Comparison of ENCODE assay signal across 11 cellular contexts in the genomic region with DNA sequence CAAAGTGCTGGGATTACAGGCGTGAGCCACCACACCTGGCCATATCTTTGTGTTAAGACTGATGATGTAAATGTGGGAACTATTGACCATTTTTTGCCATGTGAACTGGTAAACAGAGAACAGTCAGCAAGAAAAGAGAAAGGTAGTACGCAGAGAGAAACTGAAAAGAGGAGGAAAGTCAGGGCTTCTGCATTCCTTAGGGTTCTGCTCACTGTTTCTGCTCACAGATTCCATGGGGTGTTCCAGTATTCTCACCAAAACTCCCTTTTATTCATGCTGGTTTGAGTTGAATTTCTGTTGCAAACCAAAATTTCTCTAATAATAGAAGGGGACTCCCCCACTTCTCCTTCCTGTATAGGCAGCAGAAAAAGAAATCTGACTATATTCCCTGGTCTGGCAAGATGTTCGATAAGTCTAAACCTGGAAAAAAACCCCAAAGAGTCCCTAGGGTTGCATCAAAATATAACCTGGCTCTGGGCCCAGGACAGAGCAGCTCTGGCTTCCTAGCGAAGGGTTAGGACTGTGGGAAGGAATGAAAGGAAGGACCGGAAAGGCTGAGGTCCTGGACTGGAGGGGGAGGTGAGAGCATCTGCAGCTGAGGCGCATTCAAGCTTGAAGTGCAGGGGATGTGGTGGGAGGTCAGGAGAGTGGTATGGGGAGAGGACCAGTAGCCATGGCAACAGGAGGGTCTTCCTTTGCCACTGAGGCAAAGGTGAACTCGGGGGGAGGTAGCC. TPM values are rescaled to one million over a fixed set of nuclear protein-coding genes. Genes with fewer than 3 reads are reported as not detected.
DNase-seq lines count a peak whose midpoint lies in the region; ATAC-seq, FAIRE-seq and TF ChIP-seq lines count a peak whose summit lies in the region.
"Had no signal": no experiment of that assay in that cellular context is flagged by ENCODE, and none has a peak within 500 bp of the region (broad histone marks: within the 10 kb centered on the region; RNA-seq: fewer than 3 reads in every experiment).

No MANE protein-coding gene starts in this region.

- H3K4me3 Mint-ChIP-seq in activated naive CD4-positive, alpha-beta T cell treated with anti-CD3 and anti-CD28 coated beads for 36 hours, result no peak overlapping the region
- no peak overlapping the region for H3K4me3 Mint-ChIP-seq in astrocyte (ENCODE audit: unreplicated experiment)
- peak overlapping the region; percentile 57 to 70 for H3K4me3 Mint-ChIP-seq in stimulated activated naive CD8-positive, alpha-beta T cell treated with anti-CD3 and anti-CD28 coated beads, Interleukin-15, amount 100 ng/mL, for 72 hours
- H3K4me3 Mint-ChIP-seq: natural killer cell treated with Interleukin-12 subunit alpha and Interleukin-12 subunit beta and Interleukin-15 and Interleukin-18, amount 100 ng/mL, for 72 hours had no signal

- H3K9me3 Mint-ChIP-seq in activated naive CD4-positive, alpha-beta T cell treated with anti-CD3 and anti-CD28 coated beads for 36 hours, result peaks cover 2% of the 10 kb centered on the region
- H3K9me3 Mint-ChIP-seq in activated naive CD4-positive, alpha-beta T cell treated with anti-CD3 and anti-CD28 coated beads, Interleukin-2, amount 50 U/mL, for 72 hours, result peaks cover 4 to 5% of the 10 kb centered on the region in 2 donors
- H3K9me3 Mint-ChIP-seq in astrocyte (ENCODE audit: unreplicated experiment), result peaks cover 2% of the 10 kb centered on the region
- H3K9me3 Mint-ChIP-seq in stimulated activated naive CD8-positive, alpha-beta T cell treated with anti-CD3 and anti-CD28 coated beads, Interleukin-15, amount 100 ng/mL, for 72 hours, result peaks cover 10 to 19% of the 10 kb centered on the region in 2 donors
- H3K9me3 Mint-ChIP-seq: natural killer cell treated with Interleukin-12 subunit alpha and Interleukin-12 subunit beta and Interleukin-15 and Interleukin-18, amount 100 ng/mL, for 72 hours had no signal

- FAIRE-seq in astrocyte (lab: Jason Lieb, UNC), result no peak

- no peak overlapping the region for H3K27ac ChIP-seq in astrocyte (ENCODE audit: low read depth, low read length)

- H3K4me3 ChIP-seq in astrocyte (ENCODE audit: insufficient read depth, low read depth, low read length), result no peak overlapping the region

- no peaks in the 10 kb centered on the region for H3K27me3 ChIP-seq in astrocyte (ENCODE audit: insufficient read depth, low read length)

- H3K79me2 ChIP-seq in astrocyte (ENCODE audit: insufficient read depth, low read length), result no peaks in the 10 kb centered on the region

- no peaks in the 10 kb centered on the region for H4K20me1 ChIP-seq in astrocyte (ENCODE audit: insufficient read depth, low read length)

- H3K9me3 ChIP-seq in astrocyte (ENCODE audit: insufficient read depth, low read depth, low read length), result no peaks in the 10 kb centered on the region

- no peak overlapping the region for H3K9ac ChIP-seq in astrocyte (ENCODE audit: low read length)

- H3K4me1 ChIP-seq in astrocyte (ENCODE audit: insufficient read depth, low read length), result peaks cover under 1% of the 10 kb centered on the region

- CTCF ChIA-PET in activated naive CD4-positive, alpha-beta T cell treated with anti-CD3 and anti-CD28 coated beads for 36 hours (lab: Charles Lee), result interaction anchor here (1.3 to 1.7 kb wide), 3 partner anchors 8 to 161 kb away, joined by 4 to 6 read pairs (median 4); no protein-coding TSS in a partner anchor

- ATAC-seq in activated naive CD4-positive, alpha-beta T cell treated with anti-CD3 and anti-CD28 coated beads, Interleukin-2, amount 50 U/mL, for 72 hours, result no peak
- peak; percentile 77 for ATAC-seq in HG02870 (IDR thresholded peaks at IDR 0.05; ENCODE audit: unreplicated experiment)
- no peak for ATAC-seq in stimulated activated naive CD8-positive, alpha-beta T cell treated with anti-CD3 and anti-CD28 coated beads, Interleukin-15, amount 100 ng/mL, for 72 hours
- ATAC-seq: natural killer cell treated with Interleukin-12 subunit alpha and Interleukin-12 subunit beta and Interleukin-15 and Interleukin-18, amount 100 ng/mL, for 72 hours had no signal

- H3K4me2 ChIP-seq in astrocyte (ENCODE audit: low read length), result no peak overlapping the region

- intact Hi-C loops in activated naive CD4-positive, alpha-beta T cell treated with anti-CD3 and anti-CD28 coated beads for 36 hours (cut with micrococcal nuclease), result no loop called here

- TF ChIP-seq CTCF in astrocyte (IDR thresholded peaks at IDR 0.05; ENCODE audit: insufficient read depth, low read depth, low read length), result no peak

- H3K27ac Mint-ChIP-seq in activated naive CD4-positive, alpha-beta T cell treated with anti-CD3 and anti-CD28 coated beads for 36 hours, result peak overlapping the region; percentile 59
- H3K27ac Mint-ChIP-seq in activated naive CD4-positive, alpha-beta T cell treated with anti-CD3 and anti-CD28 coated beads, Interleukin-2, amount 50 U/mL, for 72 hours, result no peak overlapping the region
- peak overlapping the region; percentile 60 for H3K27ac Mint-ChIP-seq in astrocyte (ENCODE audit: unreplicated experiment)
- peak overlapping the region in 1 of 2 donors; percentile 91 for H3K27ac Mint-ChIP-seq in stimulated activated naive CD8-positive, alpha-beta T cell treated with anti-CD3 and anti-CD28 coated beads, Interleukin-15, amount 100 ng/mL, for 72 hours

- H3K36me3 Mint-ChIP-seq in activated naive CD4-positive, alpha-beta T cell treated with anti-CD3 and anti-CD28 coated beads for 36 hours (ENCODE audit: low read depth), result no peaks in the 10 kb centered on the region
- peaks cover 5 to 16% of the 10 kb centered on the region in 2 donors for H3K36me3 Mint-ChIP-seq in activated naive CD4-positive, alpha-beta T cell treated with anti-CD3 and anti-CD28 coated beads, Interleukin-2, amount 50 U/mL, for 72 hours
- no peaks in the 10 kb centered on the region for H3K36me3 Mint-ChIP-seq in astrocyte (ENCODE audit: low read depth, unreplicated experiment)

- no peak overlapping the region for H2AFZ ChIP-seq in astrocyte (ENCODE audit: low read depth, low read length)

- H3K36me3 ChIP-seq in astrocyte (ENCODE audit: insufficient read depth, low read length), result no peaks in the 10 kb centered on the region

- DNase-seq in activated naive CD4-positive, alpha-beta T cell treated with anti-CD3 and anti-CD28 coated beads for 36 hours, result no peak
- no peak for DNase-seq in activated naive CD4-positive, alpha-beta T cell treated with anti-CD3 and anti-CD28 coated beads, Interleukin-2, amount 50 U/mL, for 72 hours (ENCODE audit: low spot score in 2 of 2)
- DNase-seq in astrocyte (ENCODE audit: low read depth), result no peak
- no peak for DNase-seq in stimulated activated naive CD8-positive, alpha-beta T cell treated with anti-CD3 and anti-CD28 coated beads, Interleukin-15, amount 100 ng/mL, for 72 hours
- DNase-seq in effector CD4-positive, alpha-beta T cell, result no peak
- DNase-seq in activated naive CD4-positive, alpha-beta T cell treated with anti-CD3 and anti-CD28 coated beads, Interleukin-2, amount 50 U/mL, for 16 hours, result no peak
- no peak for DNase-seq in SW 1271 (lab: John Stamatoyannopoulos, UW)
- DNase-seq: NCI-H187; stimulated activated CD4-positive, alpha-beta T cell treated with anti-CD3 and anti-CD28 coated beads, Interleukin-4, amount 100 ng/mL, for 4 hours had no signal

- H3K4me1 Mint-ChIP-seq in activated naive CD4-positive, alpha-beta T cell treated with anti-CD3 and anti-CD28 coated beads for 36 hours (ENCODE audit: low read depth), result peaks cover 84% of the 10 kb centered on the region
- H3K4me1 Mint-ChIP-seq in astrocyte (ENCODE audit: low read depth, unreplicated experiment), result peaks cover 32% of the 10 kb centered on the region
- H3K4me1 Mint-ChIP-seq in stimulated activated naive CD8-positive, alpha-beta T cell treated with anti-CD3 and anti-CD28 coated beads, Interleukin-15, amount 100 ng/mL, for 72 hours, result peaks cover 91% of the 10 kb centered on the region

- H3K27me3 Mint-ChIP-seq in activated naive CD4-positive, alpha-beta T cell treated with anti-CD3 and anti-CD28 coated beads for 36 hours (ENCODE audit: low read depth), result no peaks in the 10 kb centered on the region
- peaks cover 2% of the 10 kb centered on the region for H3K27me3 Mint-ChIP-seq in astrocyte (ENCODE audit: low read depth, unreplicated experiment)
- H3K27me3 Mint-ChIP-seq in stimulated activated naive CD8-positive, alpha-beta T cell treated with anti-CD3 and anti-CD28 coated beads, Interleukin-15, amount 100 ng/mL, for 72 hours, result peaks cover 30% of the 10 kb centered on the region

RNA-seq across cellular contexts. Expression of gene RGS16, which starts 18.8 kb away (rescaled TPM):
- 10 to 100 TPM; 35.3 to 37.3 TPM for total RNA-seq in activated naive CD4-positive, alpha-beta T cell treated with anti-CD3 and anti-CD28 coated beads for 36 hours
- total RNA-seq in activated naive CD4-positive, alpha-beta T cell treated with anti-CD3 and anti-CD28 coated beads, Interleukin-2, amount 50 U/mL, for 72 hours, result 10 to 100 TPM; 36.0 to 64.5 TPM
- total RNA-seq in astrocyte, result 4.3 and 5.7 TPM in 2 replicates

RNA-seq across cellular contexts. Expression of gene RNASEL, which starts 33.9 kb away (rescaled TPM):
- 1 to 10 TPM; 2.5 TPM for total RNA-seq in activated naive CD4-positive, alpha-beta T cell treated with anti-CD3 and anti-CD28 coated beads for 36 hours
- total RNA-seq in activated naive CD4-positive, alpha-beta T cell treated with anti-CD3 and anti-CD28 coated beads, Interleukin-2, amount 50 U/mL, for 72 hours, result 1 to 10 TPM; 3.6 to 5.2 TPM
- total RNA-seq in astrocyte, result 1.8 and 2.5 TPM in 2 replicates

Comparison
In these comparisons a context has a peak if more than half of its experiments do, and no peak if none do; other contexts are left out.
1. H3K27ac Mint-ChIP-seq: peak in activated naive CD4-positive, alpha-beta T cell treated with anti-CD3 and anti-CD28 coated beads for 36 hours (single experiment) and astrocyte (single experiment); none in activated naive CD4-positive, alpha-beta T cell treated with anti-CD3 and anti-CD28 coated beads, Interleukin-2, amount 50 U/mL, for 72 hours (0 of 2).
2. H3K4me3 Mint-ChIP-seq: peak in stimulated activated naive CD8-positive, alpha-beta T cell treated with anti-CD3 and anti-CD28 coated beads, Interleukin-15, amount 100 ng/mL, for 72 hours (2 of 2); none in activated naive CD4-positive, alpha-beta T cell treated with anti-CD3 and anti-CD28 coated beads for 36 hours (single experiment) and astrocyte (single experiment).